In the genomic region with DNA sequence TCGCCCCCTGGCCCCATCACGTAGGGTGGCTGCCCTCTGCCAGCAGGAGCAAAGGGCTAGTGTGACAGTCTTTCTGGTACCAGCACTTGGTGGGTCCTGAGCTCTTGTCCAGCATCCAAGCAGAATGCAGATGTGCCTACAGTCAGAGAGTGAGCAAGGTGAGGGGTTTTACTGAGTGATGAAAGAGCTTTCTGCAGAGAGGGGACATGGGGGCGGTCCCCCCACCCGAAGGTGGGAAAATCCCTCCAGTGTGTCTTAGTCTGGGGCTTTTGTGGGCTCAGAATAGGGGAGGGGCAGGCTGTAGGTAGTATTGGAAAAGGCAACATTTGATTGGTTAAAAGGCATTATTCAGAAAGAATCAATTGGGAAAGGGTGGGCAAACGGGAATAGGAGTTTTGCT, we compare ENCODE assay signal across 20 cellular contexts.
DNase-seq lines count a peak whose midpoint lies in the region; ATAC-seq, FAIRE-seq and TF ChIP-seq lines count a peak whose summit lies in the region.
"Had no signal": no experiment of that assay in that cellular context is flagged by ENCODE, and none has a peak within 500 bp of the region (broad histone marks: within the 10 kb centered on the region; RNA-seq: fewer than 3 reads in every experiment).

No MANE protein-coding gene starts in this region.

- no peak overlapping the region for H2AK5ac ChIP-seq in H1 (ENCODE audit: low read depth, low read length)

- no peak overlapping the region for H4K5ac ChIP-seq in H1 (ENCODE audit: insufficient read length, low read depth, low read length)

- DNase-seq in activated naive CD4-positive, alpha-beta T cell treated with Interleukin-2 at 50 U/mL for 16 hours = no peak
- DNase-seq in WTC11 (ENCODE audit: low spot score) (no peak), H1 (ENCODE audit: low read depth in 1 of 2, low spot score in 2 of 2) (no peak), right atrium auricular region (ENCODE audit: low spot score) (no peak), MG63 (no peak), GDM1 (lab: John Stamatoyannopoulos, UW) (no peak)
- peak in 1 of 2 donors; percentile 49 for DNase-seq in stimulated activated naive CD8-positive, alpha-beta T cell treated with anti-CD3 and anti-CD28 coated beads, Interleukin-15, amount 100 ng/mL, for 72 hours
- DNase-seq: ACHN; Calu3; CD4-positive, alpha-beta T cell; DMS79; NCI-H1105 treated with DMSO at 0.1 percent for 48 hours; NCI-H187 treated with DMSO at 0.1 percent for 48 hours; NCI-H510A; Right ventricle myocardium superior had no signal

- H4K91ac ChIP-seq in H1 (replicated peaks; ENCODE audit: insufficient read length, low read length) = peak overlapping the region; percentile 67

- H3K27ac ChIP-seq in H1 (ENCODE audit: low read depth, low read length) (no peak overlapping the region), right atrium auricular region (no peak overlapping the region)
- H3K27ac ChIP-seq: KMS-11 had no signal

- H3K27me3 ChIP-seq in H1 (replicated peaks in 1 of 4; ENCODE audit: control insufficient read depth in 3 of 4, extremely low read depth in 1 of 4, insufficient read depth in 3 of 4, low read length in 3 of 4) = no peaks in the 10 kb centered on the region
- no peaks in the 10 kb centered on the region for H3K27me3 ChIP-seq in right atrium auricular region
- H3K27me3 ChIP-seq in MG63 = no peaks in the 10 kb centered on the region

- no peaks in the 10 kb centered on the region for H4K20me1 ChIP-seq in H1 (replicated peaks in 1 of 2; ENCODE audit: control insufficient read depth in 1 of 2, insufficient read depth in 2 of 2, low read length in 2 of 2)

- H3K4ac ChIP-seq in H1 (replicated peaks; ENCODE audit: insufficient read length, low read depth, low read length) = no peak overlapping the region

- no peak overlapping the region for H3K4me3 ChIP-seq in H1 (ENCODE audit: extremely low read depth in 1 of 4, insufficient read depth in 2 of 4, low read depth in 3 of 4, low read length in 4 of 4)
- H3K4me3 ChIP-seq in right atrium auricular region = no peak overlapping the region
- H3K4me3 ChIP-seq in MG63 = no peak overlapping the region
- H3K4me3 ChIP-seq: GM23338 had no signal

- H3K4me3 Mint-ChIP-seq in activated naive CD4-positive, alpha-beta T cell treated with anti-CD3 and anti-CD28 coated beads, Interleukin-2, amount 50 U/mL, for 24 hours = no peak overlapping the region
- H3K4me3 Mint-ChIP-seq in WTC11 = no peak overlapping the region
- H3K4me3 Mint-ChIP-seq in stimulated activated naive CD8-positive, alpha-beta T cell treated with anti-CD3 and anti-CD28 coated beads, Interleukin-15, amount 100 ng/mL, for 72 hours = peak overlapping the region; percentile 47 to 70
- H3K4me3 Mint-ChIP-seq: CD4-positive, alpha-beta T cell; GM23338 had no signal

- H3K4me2 ChIP-seq in H1 (ENCODE audit: insufficient read depth in 1 of 2, low read depth in 2 of 2, low read length in 2 of 2) = no peak overlapping the region
- H3K4me2 ChIP-seq: GM23338, KMS-11 had no signal

- ATAC-seq in WTC11 = no peak
- peak; percentile 68 for ATAC-seq in stimulated activated naive CD8-positive, alpha-beta T cell treated with anti-CD3 and anti-CD28 coated beads, Interleukin-15, amount 100 ng/mL, for 72 hours
- ATAC-seq: GM23338, Panc1 had no signal

- no peak for TF ChIP-seq EP300 in H1 (IDR thresholded peaks at IDR 0.05; ENCODE audit: borderline replicate concordance in 1 of 2, low read depth in 2 of 2, low read length in 2 of 2)

- TF ChIP-seq RAD21 in H1 (IDR thresholded peaks at IDR 0.05 in 1 of 2, conservative IDR thresholded peaks at IDR 0.05 in 1 of 2; ENCODE audit: low read depth in 2 of 2, low read length in 2 of 2) = no peak

- H3K79me2 ChIP-seq in H1 (ENCODE audit: control insufficient read depth in 1 of 2, insufficient read depth in 2 of 2, low read length in 2 of 2) = peaks cover 0 to 79% of the 10 kb centered on the region in 2 experiments; a peak in 3 of 4 replicates

- H2BK120ac ChIP-seq in H1 (replicated peaks; ENCODE audit: low read depth, low read length) = no peak overlapping the region

- H2BK12ac ChIP-seq in H1 (ENCODE audit: low read depth, low read length) = 0 out of 2 replicates have a peak overlapping the region, but pooled peaks have one; percentile 4

- H3K56ac ChIP-seq in H1 (replicated peaks; ENCODE audit: insufficient read length, low read depth, low read length) = no peak overlapping the region

- peaks cover 10% of the 10 kb centered on the region; the same call in 1 of the 2 replicates for H3K23me2 ChIP-seq in H1 (ENCODE audit: low read depth, low read length)

- no peak overlapping the region for H2BK20ac ChIP-seq in H1 (ENCODE audit: low read length)

- H3K36me3 ChIP-seq in H1 (ENCODE audit: control insufficient read depth in 2 of 4, insufficient read depth in 4 of 4, low read length in 3 of 4) (no peaks in the 10 kb centered on the region), right atrium auricular region (no peaks in the 10 kb centered on the region), MG63 (no peaks in the 10 kb centered on the region; the same call in 1 of the 2 replicates)

- H2AFZ ChIP-seq in H1 (ENCODE audit: low read length) = no peak overlapping the region
- H2AFZ ChIP-seq: GM23338 had no signal

- H3K9me3 ChIP-seq in H1 (ENCODE audit: insufficient read depth in 2 of 2, low read depth in 1 of 2, low read length in 1 of 2) (no peaks in the 10 kb centered on the region; a peak in 2 of 4 replicates), right atrium auricular region (no peaks in the 10 kb centered on the region), MG63 (peaks cover 2% of the 10 kb centered on the region; the same call in 1 of the 2 replicates)

- 85% methylated on average over 5 of the region's 5 CpGs; no CpG with 5 or more reads in 1 of the 2 experiments for WGBS in H1 (ENCODE audit: extremely low coverage in 1 of 2, insufficient coverage in 1 of 2, insufficient read length in 1 of 2, insufficient replicate concordance in 2 of 2, low coverage in 1 of 2, low lambda C conversion rate in 2 of 2, missing lambda C conversion rate in 1 of 2), 2 experiments

- no peak overlapping the region for H3K23ac ChIP-seq in H1 (ENCODE audit: insufficient read length)

- H3K9me3 Mint-ChIP-seq in activated naive CD4-positive, alpha-beta T cell treated with anti-CD3 and anti-CD28 coated beads, Interleukin-2, amount 50 U/mL, for 24 hours = peaks cover 6% of the 10 kb centered on the region
- peaks cover 17% of the 10 kb centered on the region for H3K9me3 Mint-ChIP-seq in WTC11
- peaks cover 10 to 15% of the 10 kb centered on the region in 2 donors for H3K9me3 Mint-ChIP-seq in stimulated activated naive CD8-positive, alpha-beta T cell treated with anti-CD3 and anti-CD28 coated beads, Interleukin-15, amount 100 ng/mL, for 72 hours

- no peak overlapping the region for H4K8ac ChIP-seq in H1 (ENCODE audit: extremely low read depth, insufficient read depth, low read length)

- no peak overlapping the region for H3K14ac ChIP-seq in H1 (ENCODE audit: insufficient read length)

- no peak overlapping the region for H2BK15ac ChIP-seq in H1 (ENCODE audit: low read length)

- H3K9ac ChIP-seq in H1 (replicated peaks in 1 of 4; ENCODE audit: extremely low read depth in 1 of 4, low read depth in 3 of 4, low read length in 3 of 4) = no peak overlapping the region
- H3K9ac ChIP-seq: KMS-11 had no signal

- peaks cover 0 to 31% (median 19%) of the 10 kb centered on the region in 4 experiments; a peak in 5 of 7 replicates for H3K4me1 ChIP-seq in H1 (replicated peaks in 1 of 4; ENCODE audit: control insufficient read depth in 3 of 4, insufficient read depth in 4 of 4, low read length in 3 of 4)
- peaks cover 0 to 6% of the 10 kb centered on the region in 2 donors for H3K4me1 ChIP-seq in right atrium auricular region

- H3K36me3 Mint-ChIP-seq in activated naive CD4-positive, alpha-beta T cell treated with anti-CD3 and anti-CD28 coated beads, Interleukin-2, amount 50 U/mL, for 24 hours = peaks cover 4% of the 10 kb centered on the region
- H3K36me3 Mint-ChIP-seq in WTC11 = peaks cover 13% of the 10 kb centered on the region

- TF ChIP-seq CTCF in WTC11 (IDR thresholded peaks at IDR 0.05) (no peak), H1 (IDR thresholded peaks at IDR 0.05; ENCODE audit: control extremely low read depth in 1 of 3, insufficient read depth in 1 of 3, low read depth in 1 of 3, low read length in 3 of 3) (no peak), right atrium auricular region (IDR thresholded peaks at IDR 0.05) (no peak)

- no peak for TF ChIP-seq POLR2A in H1 (IDR thresholded peaks at IDR 0.05; ENCODE audit: control extremely low read depth in 1 of 2, low read depth in 2 of 2, low read length in 2 of 2)

- peak overlapping the region; percentile 62; the same call in 1 of the 2 replicates for H3K18ac ChIP-seq in H1 (ENCODE audit: extremely low read depth, low read length)

- no peaks in the 10 kb centered on the region for H3K27me3 Mint-ChIP-seq in activated naive CD4-positive, alpha-beta T cell treated with anti-CD3 and anti-CD28 coated beads, Interleukin-2, amount 50 U/mL, for 24 hours
- no peaks in the 10 kb centered on the region for H3K27me3 Mint-ChIP-seq in WTC11 (ENCODE audit: low read depth)
- no peaks in the 10 kb centered on the region for H3K27me3 Mint-ChIP-seq in stimulated activated naive CD8-positive, alpha-beta T cell treated with anti-CD3 and anti-CD28 coated beads, Interleukin-15, amount 100 ng/mL, for 72 hours
- H3K27me3 Mint-ChIP-seq: CD4-positive, alpha-beta T cell had no signal

- H2BK5ac ChIP-seq in H1 (ENCODE audit: low read depth, low read length) = peak overlapping the region; percentile 52

- FAIRE-seq in H1 (lab: Jason Lieb, UNC) = no peak
- FAIRE-seq: G401.6 had no signal

- peak overlapping the region; percentile 90 for H3K27ac Mint-ChIP-seq in activated naive CD4-positive, alpha-beta T cell treated with anti-CD3 and anti-CD28 coated beads, Interleukin-2, amount 50 U/mL, for 24 hours
- H3K27ac Mint-ChIP-seq in WTC11 = 0 out of 2 replicates have a peak overlapping the region, but pooled peaks have one; percentile 79
- H3K27ac Mint-ChIP-seq in stimulated activated naive CD8-positive, alpha-beta T cell treated with anti-CD3 and anti-CD28 coated beads, Interleukin-15, amount 100 ng/mL, for 72 hours = peak overlapping the region; percentile 90 to 92

- POLR2A ChIA-PET in WTC11 (lab: Charles Lee) = no interaction called here
- POLR2A ChIA-PET in H1 (lab: Charles Lee; ENCODE audit: partially characterized antibody) = no interaction called here

- H3K79me1 ChIP-seq in H1 (ENCODE audit: low read depth, low read length) = peaks cover 8% of the 10 kb centered on the region; the same call in 1 of the 2 replicates

- H3K4me1 Mint-ChIP-seq in activated naive CD4-positive, alpha-beta T cell treated with anti-CD3 and anti-CD28 coated beads, Interleukin-2, amount 50 U/mL, for 24 hours = peaks cover 61% of the 10 kb centered on the region
- H3K4me1 Mint-ChIP-seq in WTC11 = peaks cover 61% of the 10 kb centered on the region
- peaks cover 65% of the 10 kb centered on the region for H3K4me1 Mint-ChIP-seq in stimulated activated naive CD8-positive, alpha-beta T cell treated with anti-CD3 and anti-CD28 coated beads, Interleukin-15, amount 100 ng/mL, for 72 hours

- CTCF ChIA-PET in WTC11 (lab: Charles Lee) (no interaction called here), H1 (lab: Charles Lee; ENCODE audit: partially characterized antibody) (interaction anchor here (0.6 to 1.1 kb wide), 2 partner anchors 12 to 207 kb away, joined by 3 to 4 read pairs; no protein-coding TSS in a partner anchor)

TF ChIP-seq in H1, 55 proteins besides CTCF, POLR2A, EP300 and RAD21 (continues in another document):
- no peak for TF ChIP-seq YY1 (IDR thresholded peaks at IDR 0.05; ENCODE audit: low read depth, low read length)
- TF ChIP-seq SIRT6 (IDR thresholded peaks at IDR 0.05; ENCODE audit: low read length) = no peak

Comparison
In these comparisons a context has a peak if more than half of its experiments do, and no peak if none do; other contexts are left out.
1. H3K4me3 Mint-ChIP-seq: peak in stimulated activated naive CD8-positive, alpha-beta T cell treated with anti-CD3 and anti-CD28 coated beads, Interleukin-15, amount 100 ng/mL, for 72 hours (2 of 2); none in activated naive CD4-positive, alpha-beta T cell treated with anti-CD3 and anti-CD28 coated beads, Interleukin-2, amount 50 U/mL, for 24 hours (single experiment) and WTC11 (single experiment).
2. Peak in every context shown above with its lines, with median percentiles within 50 percentile points of each other: H3K27ac Mint-ChIP-seq.